ENCODE assay signal across 23 cellular contexts in genomic region chr14:23021969-23022368, GRCh38. TPM values are rescaled to one million over a fixed set of nuclear protein-coding genes. Genes with fewer than 3 reads are reported as not detected.
"Had no signal": no experiment of that assay in that cellular context is flagged by ENCODE, and none has a peak within 500 bp of the region (broad histone marks: within the 10 kb centered on the region; RNA-seq: fewer than 3 reads in every experiment).

No MANE protein-coding gene starts in this region.

- H3K36me3 ChIP-seq: cardiac muscle cell, uterus had no signal

- H3K4me3 Mint-ChIP-seq: endodermal cell, natural killer cell, T-helper 17 cell had no signal

- DNase-seq: activated CD4-positive, CD25-positive, alpha-beta regulatory T cell; activated gamma-delta T cell treated with Interleukin-2 at 50 U/mL for 16 hours; adrenal gland; dorsolateral prefrontal cortex; endodermal cell; erythroblast; gastrocnemius medialis; heart right ventricle; left cardiac atrium; lower lobe of right lung; natural killer cell; nucleus accumbens; small intestine; stimulated activated CD4-positive, alpha-beta T cell treated with anti-CD3 and anti-CD28 coated beads, Interleukin-4, amount 100 ng/mL, for 24 hours; stimulated activated naive CD4-positive, alpha-beta T cell treated with Interleukin-2 at 50 U/mL for 16 hours; substantia nigra; T-helper 17 cell; uterus had no signal

- H3K9me3 ChIP-seq: adrenal gland, gastrocnemius medialis, heart right ventricle, lower lobe of right lung, right atrium auricular region, tibial nerve, uterus had no signal

- H3K27ac Mint-ChIP-seq: endodermal cell, progenitor cell of endocrine pancreas, T-helper 17 cell had no signal

- H3K4me3 ChIP-seq: adrenal gland, cardiac muscle cell, gastrocnemius medialis, heart right ventricle, lower lobe of right lung, right atrium auricular region, tibial nerve, uterus had no signal

- H3K27me3 Mint-ChIP-seq: progenitor cell of endocrine pancreas, T-helper 17 cell had no signal

- H3K27ac ChIP-seq: adrenal gland, cardiac muscle cell, gastrocnemius medialis, heart right ventricle, lower lobe of right lung, right atrium auricular region, tibial nerve, uterus had no signal

- H3K9me3 Mint-ChIP-seq: endodermal cell, natural killer cell had no signal

- H3K4me1 ChIP-seq: adrenal gland, lower lobe of right lung, right atrium auricular region, uterus had no signal

RNA-seq across cellular contexts. Expression of gene PSMB11, which starts 20.0 kb away (rescaled TPM):
- total RNA-seq: adrenal gland, endodermal cell, gastrocnemius medialis, heart right ventricle, left cardiac atrium, lower lobe of right lung, mononuclear cell, natural killer cell, progenitor cell of endocrine pancreas, right atrium auricular region, T-helper 17 cell, tibial nerve, uterus had no signal
